8 cellular contexts compared by ENCODE assay signal in the genomic region with DNA sequence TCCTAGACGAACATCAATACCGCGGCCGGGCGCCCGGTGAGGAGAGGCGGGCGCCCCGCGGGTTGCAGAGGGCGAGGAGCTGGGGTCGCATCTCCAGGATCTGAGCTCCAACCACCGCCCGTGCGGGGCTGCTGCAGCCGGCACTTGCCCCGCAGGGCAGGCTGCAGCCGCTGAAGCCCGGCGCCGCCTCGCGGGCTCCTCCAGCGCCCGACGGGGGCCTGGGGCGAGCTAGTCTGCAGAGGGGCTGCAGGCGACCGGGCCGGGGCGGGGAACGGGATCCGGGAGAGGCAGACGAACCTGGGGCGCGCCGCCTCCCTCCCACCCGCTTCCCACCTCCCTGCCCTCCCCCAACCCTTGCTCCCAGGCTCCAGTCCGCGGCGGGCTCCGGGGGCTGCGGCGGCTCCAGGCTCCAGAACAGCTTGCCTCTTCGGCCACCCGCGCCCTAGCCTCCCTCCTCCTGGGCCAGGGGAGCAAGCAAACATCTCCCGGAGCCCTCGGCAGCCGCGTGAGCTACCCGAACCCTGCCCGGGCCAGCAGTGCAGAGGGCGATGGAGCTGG. TPM values are rescaled to one million over a fixed set of nuclear protein-coding genes. Genes with fewer than 3 reads are reported as not detected.
A peak's percentile ranks its signal among the peaks of the same experiment; 100 is the strongest.
DNase-seq lines count a peak whose midpoint lies in the region; ATAC-seq and TF ChIP-seq lines count a peak whose summit lies in the region.

No MANE protein-coding gene starts in this region.

- in situ Hi-C loops in GM13977 (cut with MboI; ENCODE audit: low pct_unique_long_range_greater_than_20kb, low sequenced_read_pairs, unreplicated experiment): no loop called here

- DNase-seq in GM13977 (ENCODE audit: low spot score) (peak; percentile 38), SK-N-DZ (ENCODE audit: low spot score) (peak; percentile 51), glomerular visceral epithelial cell (ENCODE audit: extremely low spot score) (peak; percentile 36), posterior vena cava (ENCODE audit: low spot score) (peak; percentile 74), NCI-H2196 (lab: John Stamatoyannopoulos, UW; ENCODE audit: unreplicated experiment) (no peak), NK-92 (lab: John Stamatoyannopoulos, UW; ENCODE audit: unreplicated experiment) (no peak)
- no peak for DNase-seq in stimulated activated naive CD4-positive, alpha-beta T cell (lab: John Stamatoyannopoulos, UW)

- intact Hi-C loops in posterior vena cava (cut with DNase I): no loop called here

- no peak for TF ChIP-seq CTCF in GM13977 (IDR thresholded peaks at IDR 0.05; ENCODE audit: extremely low read depth, insufficient read depth, missing control alignments)

- no peak for ATAC-seq in HG02588 (IDR thresholded peaks at IDR 0.05; ENCODE audit: unreplicated experiment)

RNA-seq across cellular contexts. Expression of a gene that starts 0.9 kb away (rescaled TPM):
- 7.3 and 15.4 TPM in 2 replicates for polyA plus RNA-seq in SK-N-DZ (2014; cell fraction: cytosol; rRNA removed)
- polyA plus RNA-seq in SK-N-DZ (2014; cell fraction: nucleus; rRNA removed): 16.4 and 17.1 TPM in 2 replicates
- 1 to 10 TPM; 5.6 to 7.4 TPM for total RNA-seq in posterior vena cava

Comparison
In these comparisons a context has a peak if more than half of its experiments do, and no peak if none do; other contexts are left out.
1. DNase-seq: peak in GM13977 (single experiment), SK-N-DZ (single experiment), glomerular visceral epithelial cell (single experiment) and posterior vena cava (single experiment); none in NCI-H2196 (single experiment), NK-92 (single experiment) and stimulated activated naive CD4-positive, alpha-beta T cell (0 of 6).